Comparison of ENCODE assay signal across 13 cellular contexts in genomic region chr18:4639628-4640310, GRCh38.
DNase-seq lines count a peak whose midpoint lies in the region; ATAC-seq and TF ChIP-seq lines count a peak whose summit lies in the region.
"Had no signal": no experiment of that assay in that cellular context is flagged by ENCODE, and none has a peak within 500 bp of the region (broad histone marks: within the 10 kb centered on the region; RNA-seq: fewer than 3 reads in every experiment).

No MANE protein-coding gene starts in this region.

- H3K4me1 ChIP-seq in Caco-2 = no peaks in the 10 kb centered on the region
- H3K4me1 ChIP-seq: ascending aorta, suprapubic skin had no signal

- no peaks in the 10 kb centered on the region for H3K4me1 Mint-ChIP-seq in Caco-2 (ENCODE audit: low read depth, unreplicated experiment)
- peaks cover 8% of the 10 kb centered on the region for H3K4me1 Mint-ChIP-seq in endothelial cell (ENCODE audit: unreplicated experiment)
- H3K4me1 Mint-ChIP-seq: IgD-negative memory B cell had no signal

- no TSS peak for BruUV-seq in Caco-2 (replicated peaks; lab: Mats Ljungman, UMichigan)

- H3K27me3 ChIP-seq in MG63 = no peaks in the 10 kb centered on the region
- H3K27me3 ChIP-seq in Caco-2 (replicated peaks; ENCODE audit: control insufficient read depth, insufficient read depth, low read length) = no peaks in the 10 kb centered on the region
- H3K27me3 ChIP-seq: ascending aorta, suprapubic skin had no signal

- no peak for TF ChIP-seq CTCF in GM12865 (IDR thresholded peaks at IDR 0.05; ENCODE audit: insufficient read depth, low read depth, low read length, missing control alignments)
- no peak for TF ChIP-seq CTCF in Caco-2 (IDR thresholded peaks at IDR 0.05; ENCODE audit: insufficient read depth in 1 of 2, low read depth in 1 of 2, low read length in 1 of 2, severe bottlenecking in 1 of 2, unreplicated experiment in 1 of 2)
- TF ChIP-seq CTCF in endothelial cell (IDR thresholded peaks at IDR 0.05; ENCODE audit: unreplicated experiment) = no peak

- no peaks in the 10 kb centered on the region for H3K9me3 Mint-ChIP-seq in Caco-2 (ENCODE audit: unreplicated experiment)
- H3K9me3 Mint-ChIP-seq in endothelial cell (ENCODE audit: unreplicated experiment) = no peaks in the 10 kb centered on the region

- intact Hi-C loops in Caco-2 (cut with micrococcal nuclease; ENCODE audit: unreplicated experiment) (no loop called here), left colon (cut with DNase I, micrococcal nuclease) (no loop called here)

- POLR2A ChIA-PET in Caco-2 (lab: Charles Lee) = no interaction called here

- H3K9me3 ChIP-seq in MG63 (no peaks in the 10 kb centered on the region), Caco-2 (no peaks in the 10 kb centered on the region)
- H3K9me3 ChIP-seq: ascending aorta, suprapubic skin had no signal

- H3K36me3 ChIP-seq in MG63 (no peaks in the 10 kb centered on the region), Caco-2 (ENCODE audit: control insufficient read depth, insufficient read depth, low read length) (no peaks in the 10 kb centered on the region)
- H3K36me3 ChIP-seq: ascending aorta, suprapubic skin had no signal

- H3K27ac Mint-ChIP-seq in Caco-2 (ENCODE audit: unreplicated experiment) (no peak overlapping the region), endothelial cell (ENCODE audit: unreplicated experiment) (no peak overlapping the region)
- H3K27ac Mint-ChIP-seq: IgD-negative memory B cell had no signal

- H3K27me3 Mint-ChIP-seq in Caco-2 (ENCODE audit: insufficient read depth, unreplicated experiment) = peaks cover 2% of the 10 kb centered on the region
- no peaks in the 10 kb centered on the region for H3K27me3 Mint-ChIP-seq in endothelial cell (ENCODE audit: unreplicated experiment)
- H3K27me3 Mint-ChIP-seq: IgD-negative memory B cell had no signal

- CTCF ChIA-PET in Caco-2 (lab: Charles Lee) = no interaction called here

- no peak overlapping the region for H3K4me3 ChIP-seq in GM12865 (ENCODE audit: low read depth, low read length)
- H3K4me3 ChIP-seq in MG63 = no peak overlapping the region
- no peak overlapping the region for H3K4me3 ChIP-seq in Caco-2 (ENCODE audit: low read depth, low read length)
- H3K4me3 ChIP-seq: ascending aorta, suprapubic skin had no signal

- ATAC-seq in GM19463 (IDR thresholded peaks at IDR 0.05; ENCODE audit: unreplicated experiment) = peak; percentile 87
- peak; percentile 78 for ATAC-seq in HG02943 (IDR thresholded peaks at IDR 0.05; ENCODE audit: low read depth, unreplicated experiment)
- ATAC-seq in left colon = no peak

- peak; percentile 89 for DNase-seq in GM12865 (ENCODE audit: low read depth)
- DNase-seq in MG63 = peak; percentile 7
- DNase-seq in NCI-H2107 treated with DMSO at 0.1 percent for 48 hours (lab: John Stamatoyannopoulos, UW; ENCODE audit: unreplicated experiment) = no peak
- DNase-seq in Caco-2 = no peak
- DNase-seq in left colon = no peak
- no peak for DNase-seq in endothelial cell (ENCODE audit: low spot score)
- DNase-seq: erythroblast; stimulated activated CD4-positive, alpha-beta T cell treated with anti-CD3 and anti-CD28 coated beads, Interleukin-2, amount 100 ng/mL, for 24 hours had no signal

- H3K36me3 Mint-ChIP-seq in Caco-2 (ENCODE audit: insufficient read depth, unreplicated experiment) = no peaks in the 10 kb centered on the region
- H3K36me3 Mint-ChIP-seq in endothelial cell (ENCODE audit: low read depth, unreplicated experiment) = no peaks in the 10 kb centered on the region
- H3K36me3 Mint-ChIP-seq: IgD-negative memory B cell had no signal

- H3K4me3 Mint-ChIP-seq in Caco-2 (ENCODE audit: unreplicated experiment) (no peak overlapping the region), endothelial cell (ENCODE audit: unreplicated experiment) (no peak overlapping the region)

Comparison
In these comparisons a context has a peak if more than half of its experiments do, and no peak if none do; other contexts are left out.
1. DNase-seq: peak in GM12865 (single experiment) and MG63 (single experiment); none in NCI-H2107 treated with DMSO at 0.1 percent for 48 hours (single experiment), Caco-2 (0 of 2), left colon (0 of 2) and endothelial cell (single experiment).